Comparison of ENCODE assay signal across 27 cellular contexts in the genomic region with DNA sequence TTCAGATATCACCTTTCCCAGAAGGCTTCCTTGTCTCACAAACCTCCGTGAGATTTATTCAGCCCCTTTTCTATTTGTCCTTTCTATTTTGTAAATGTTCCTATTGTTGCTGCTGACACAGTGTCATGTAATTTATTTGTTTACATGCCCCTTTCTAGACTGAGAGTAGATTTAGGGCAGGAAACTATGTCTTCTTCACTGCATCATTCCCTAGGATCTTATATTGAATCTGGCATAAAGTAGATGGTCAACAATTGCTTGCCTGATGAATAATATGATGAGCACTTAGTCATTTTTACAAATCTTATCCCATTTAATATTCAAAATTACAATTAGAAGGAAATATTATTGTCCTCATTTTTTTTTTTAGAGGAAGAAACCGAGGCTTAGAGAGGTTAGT.
"Had no signal": no experiment of that assay in that cellular context is flagged by ENCODE, and none has a peak within 500 bp of the region (broad histone marks: within the 10 kb centered on the region; RNA-seq: fewer than 3 reads in every experiment).

No MANE protein-coding gene starts in this region.

- H3K27ac Mint-ChIP-seq: activated B cell treated with CpG ODN at 0.5 μM for 24 hours; activated CD8-positive, alpha-beta T cell treated with anti-CD3 and anti-CD28 coated beads for 36 hours; activated T-helper 17 cell treated with anti-CD3 and anti-CD28 coated beads, Interleukin-2, amount 50 U/mL, for 72 hours; stimulated activated naive B cell treated with anti-CD40 and anti-IgM and Interleukin-4, amounts not matched to agents 10 μg/mL and 1 μg/mL and 100 μg/mL, for 72 hours had no signal

- H3K4me1 Mint-ChIP-seq: activated B cell treated with CpG ODN at 0.5 μM for 24 hours; activated T-helper 17 cell treated with anti-CD3 and anti-CD28 coated beads, Interleukin-2, amount 50 U/mL, for 72 hours; central memory CD8-positive, alpha-beta T cell; stimulated activated naive B cell treated with anti-CD40 and anti-IgM and Interleukin-4, amounts not matched to agents 10 μg/mL and 1 μg/mL and 100 μg/mL, for 72 hours had no signal

- H3K9me3 Mint-ChIP-seq: activated B cell treated with CpG ODN at 0.5 μM for 24 hours; activated CD8-positive, alpha-beta T cell treated with anti-CD3 and anti-CD28 coated beads for 36 hours; activated T-cell treated with anti-CD3 and anti-CD28 coated beads, Interleukin-2, amount 50 U/mL, for 4 hours; activated T-helper 17 cell treated with anti-CD3 and anti-CD28 coated beads, Interleukin-2, amount 50 U/mL, for 72 hours; central memory CD8-positive, alpha-beta T cell; stimulated activated naive B cell treated with anti-CD40 and anti-IgM and Interleukin-4, amounts not matched to agents 10 μg/mL and 1 μg/mL and 100 μg/mL, for 72 hours had no signal

- H3K79me2 ChIP-seq: parathyroid adenoma had no signal

- H3K9me3 ChIP-seq: esophagus squamous epithelium, heart right ventricle, left lung, lower lobe of right lung, psoas muscle, sigmoid colon, suprapubic skin, transverse colon had no signal

- H3K4me3 ChIP-seq: esophagus squamous epithelium, heart right ventricle, left lung, lower lobe of right lung, psoas muscle, sigmoid colon, suprapubic skin, transverse colon had no signal

- H3K4me3 Mint-ChIP-seq: activated B cell treated with CpG ODN at 0.5 μM for 24 hours; activated CD8-positive, alpha-beta T cell treated with anti-CD3 and anti-CD28 coated beads for 36 hours; activated T-cell treated with anti-CD3 and anti-CD28 coated beads, Interleukin-2, amount 50 U/mL, for 4 hours; activated T-helper 17 cell treated with anti-CD3 and anti-CD28 coated beads, Interleukin-2, amount 50 U/mL, for 72 hours; central memory CD8-positive, alpha-beta T cell; stimulated activated naive B cell treated with anti-CD40 and anti-IgM and Interleukin-4, amounts not matched to agents 10 μg/mL and 1 μg/mL and 100 μg/mL, for 72 hours had no signal

- H3K27me3 ChIP-seq: esophagus squamous epithelium, heart right ventricle, left lung, sigmoid colon, suprapubic skin, transverse colon had no signal

- DNase-seq: activated B cell treated with CpG ODN at 0.5 μM for 24 hours; activated CD4-positive, alpha-beta T cell treated with anti-CD3 and anti-CD28 coated beads, Interleukin-2, amount 50 U/mL, for 1 hour; activated CD8-positive, alpha-beta T cell treated with anti-CD3 and anti-CD28 coated beads for 36 hours; activated gamma-delta T cell treated with Interleukin-2 at 50 U/mL for 16 hours; activated naive CD4-positive, alpha-beta T cell treated with anti-CD3 and anti-CD28 coated beads, Interleukin-2, amount 50 U/mL, for 16 hours; activated T-cell treated with anti-CD3 and anti-CD28 coated beads, Interleukin-2, amount 50 U/mL, for 4 hours; amygdala; effector CD4-positive, alpha-beta T cell; esophagus squamous epithelium; foreskin melanocyte; heart right ventricle; left lung; lower lobe of right lung; mesendoderm; psoas muscle; sigmoid colon; small intestine; stimulated activated CD4-positive, alpha-beta T cell treated with anti-CD3 and anti-CD28 coated beads, Interleukin-1b, Interleukin-23, amount 100 ng/mL, for 48 hours; stimulated activated CD4-positive, alpha-beta T cell treated with anti-CD3 and anti-CD28 coated beads, Interleukin-4, amount 100 ng/mL, for 4 hours; stimulated activated naive B cell treated with anti-CD40 and anti-IgM and Interleukin-4, amounts not matched to agents 10 μg/mL and 1 μg/mL and 100 μg/mL, for 72 hours; T-helper 2 cell; transverse colon had no signal

- H3K27me3 Mint-ChIP-seq: activated B cell treated with CpG ODN at 0.5 μM for 24 hours; stimulated activated naive B cell treated with anti-CD40 and anti-IgM and Interleukin-4, amounts not matched to agents 10 μg/mL and 1 μg/mL and 100 μg/mL, for 72 hours had no signal

- H3K27ac ChIP-seq: epithelial cell of prostate, esophagus squamous epithelium, left lung, lower lobe of right lung, parathyroid adenoma, psoas muscle, suprapubic skin had no signal

- H3K36me3 Mint-ChIP-seq: stimulated activated naive B cell treated with anti-CD40 and anti-IgM and Interleukin-4, amounts not matched to agents 10 μg/mL and 1 μg/mL and 100 μg/mL, for 72 hours had no signal

- H3K4me1 ChIP-seq: parathyroid adenoma, psoas muscle had no signal

- H3K36me3 ChIP-seq: esophagus squamous epithelium, suprapubic skin, transverse colon had no signal

- H3K9ac ChIP-seq: parathyroid adenoma had no signal
